Comparison of ENCODE assay signal across 1 cellular context in the genomic region with DNA sequence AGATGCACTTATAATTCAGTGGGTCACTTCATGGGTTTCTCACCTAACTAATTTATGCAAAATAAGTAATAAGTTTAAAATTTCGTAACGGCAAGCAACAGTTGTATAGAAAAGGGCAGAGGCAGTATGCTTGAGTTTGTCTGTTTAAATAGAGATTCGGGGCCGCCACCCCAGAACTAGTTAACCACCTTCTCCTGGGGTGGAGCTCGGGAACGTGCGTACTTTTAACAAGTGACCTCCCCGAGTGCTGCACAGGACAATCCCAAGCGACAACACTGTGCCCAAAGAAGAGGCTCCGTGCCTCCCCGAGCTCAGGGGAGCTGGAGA.
TF ChIP-seq lines count a peak whose summit lies in the region.

No MANE protein-coding gene starts in this region.

TF ChIP-seq in K562, 482 proteins besides CTCF, POLR2A, EP300 and RAD21:
- TF ChIP-seq, protein P1, sequence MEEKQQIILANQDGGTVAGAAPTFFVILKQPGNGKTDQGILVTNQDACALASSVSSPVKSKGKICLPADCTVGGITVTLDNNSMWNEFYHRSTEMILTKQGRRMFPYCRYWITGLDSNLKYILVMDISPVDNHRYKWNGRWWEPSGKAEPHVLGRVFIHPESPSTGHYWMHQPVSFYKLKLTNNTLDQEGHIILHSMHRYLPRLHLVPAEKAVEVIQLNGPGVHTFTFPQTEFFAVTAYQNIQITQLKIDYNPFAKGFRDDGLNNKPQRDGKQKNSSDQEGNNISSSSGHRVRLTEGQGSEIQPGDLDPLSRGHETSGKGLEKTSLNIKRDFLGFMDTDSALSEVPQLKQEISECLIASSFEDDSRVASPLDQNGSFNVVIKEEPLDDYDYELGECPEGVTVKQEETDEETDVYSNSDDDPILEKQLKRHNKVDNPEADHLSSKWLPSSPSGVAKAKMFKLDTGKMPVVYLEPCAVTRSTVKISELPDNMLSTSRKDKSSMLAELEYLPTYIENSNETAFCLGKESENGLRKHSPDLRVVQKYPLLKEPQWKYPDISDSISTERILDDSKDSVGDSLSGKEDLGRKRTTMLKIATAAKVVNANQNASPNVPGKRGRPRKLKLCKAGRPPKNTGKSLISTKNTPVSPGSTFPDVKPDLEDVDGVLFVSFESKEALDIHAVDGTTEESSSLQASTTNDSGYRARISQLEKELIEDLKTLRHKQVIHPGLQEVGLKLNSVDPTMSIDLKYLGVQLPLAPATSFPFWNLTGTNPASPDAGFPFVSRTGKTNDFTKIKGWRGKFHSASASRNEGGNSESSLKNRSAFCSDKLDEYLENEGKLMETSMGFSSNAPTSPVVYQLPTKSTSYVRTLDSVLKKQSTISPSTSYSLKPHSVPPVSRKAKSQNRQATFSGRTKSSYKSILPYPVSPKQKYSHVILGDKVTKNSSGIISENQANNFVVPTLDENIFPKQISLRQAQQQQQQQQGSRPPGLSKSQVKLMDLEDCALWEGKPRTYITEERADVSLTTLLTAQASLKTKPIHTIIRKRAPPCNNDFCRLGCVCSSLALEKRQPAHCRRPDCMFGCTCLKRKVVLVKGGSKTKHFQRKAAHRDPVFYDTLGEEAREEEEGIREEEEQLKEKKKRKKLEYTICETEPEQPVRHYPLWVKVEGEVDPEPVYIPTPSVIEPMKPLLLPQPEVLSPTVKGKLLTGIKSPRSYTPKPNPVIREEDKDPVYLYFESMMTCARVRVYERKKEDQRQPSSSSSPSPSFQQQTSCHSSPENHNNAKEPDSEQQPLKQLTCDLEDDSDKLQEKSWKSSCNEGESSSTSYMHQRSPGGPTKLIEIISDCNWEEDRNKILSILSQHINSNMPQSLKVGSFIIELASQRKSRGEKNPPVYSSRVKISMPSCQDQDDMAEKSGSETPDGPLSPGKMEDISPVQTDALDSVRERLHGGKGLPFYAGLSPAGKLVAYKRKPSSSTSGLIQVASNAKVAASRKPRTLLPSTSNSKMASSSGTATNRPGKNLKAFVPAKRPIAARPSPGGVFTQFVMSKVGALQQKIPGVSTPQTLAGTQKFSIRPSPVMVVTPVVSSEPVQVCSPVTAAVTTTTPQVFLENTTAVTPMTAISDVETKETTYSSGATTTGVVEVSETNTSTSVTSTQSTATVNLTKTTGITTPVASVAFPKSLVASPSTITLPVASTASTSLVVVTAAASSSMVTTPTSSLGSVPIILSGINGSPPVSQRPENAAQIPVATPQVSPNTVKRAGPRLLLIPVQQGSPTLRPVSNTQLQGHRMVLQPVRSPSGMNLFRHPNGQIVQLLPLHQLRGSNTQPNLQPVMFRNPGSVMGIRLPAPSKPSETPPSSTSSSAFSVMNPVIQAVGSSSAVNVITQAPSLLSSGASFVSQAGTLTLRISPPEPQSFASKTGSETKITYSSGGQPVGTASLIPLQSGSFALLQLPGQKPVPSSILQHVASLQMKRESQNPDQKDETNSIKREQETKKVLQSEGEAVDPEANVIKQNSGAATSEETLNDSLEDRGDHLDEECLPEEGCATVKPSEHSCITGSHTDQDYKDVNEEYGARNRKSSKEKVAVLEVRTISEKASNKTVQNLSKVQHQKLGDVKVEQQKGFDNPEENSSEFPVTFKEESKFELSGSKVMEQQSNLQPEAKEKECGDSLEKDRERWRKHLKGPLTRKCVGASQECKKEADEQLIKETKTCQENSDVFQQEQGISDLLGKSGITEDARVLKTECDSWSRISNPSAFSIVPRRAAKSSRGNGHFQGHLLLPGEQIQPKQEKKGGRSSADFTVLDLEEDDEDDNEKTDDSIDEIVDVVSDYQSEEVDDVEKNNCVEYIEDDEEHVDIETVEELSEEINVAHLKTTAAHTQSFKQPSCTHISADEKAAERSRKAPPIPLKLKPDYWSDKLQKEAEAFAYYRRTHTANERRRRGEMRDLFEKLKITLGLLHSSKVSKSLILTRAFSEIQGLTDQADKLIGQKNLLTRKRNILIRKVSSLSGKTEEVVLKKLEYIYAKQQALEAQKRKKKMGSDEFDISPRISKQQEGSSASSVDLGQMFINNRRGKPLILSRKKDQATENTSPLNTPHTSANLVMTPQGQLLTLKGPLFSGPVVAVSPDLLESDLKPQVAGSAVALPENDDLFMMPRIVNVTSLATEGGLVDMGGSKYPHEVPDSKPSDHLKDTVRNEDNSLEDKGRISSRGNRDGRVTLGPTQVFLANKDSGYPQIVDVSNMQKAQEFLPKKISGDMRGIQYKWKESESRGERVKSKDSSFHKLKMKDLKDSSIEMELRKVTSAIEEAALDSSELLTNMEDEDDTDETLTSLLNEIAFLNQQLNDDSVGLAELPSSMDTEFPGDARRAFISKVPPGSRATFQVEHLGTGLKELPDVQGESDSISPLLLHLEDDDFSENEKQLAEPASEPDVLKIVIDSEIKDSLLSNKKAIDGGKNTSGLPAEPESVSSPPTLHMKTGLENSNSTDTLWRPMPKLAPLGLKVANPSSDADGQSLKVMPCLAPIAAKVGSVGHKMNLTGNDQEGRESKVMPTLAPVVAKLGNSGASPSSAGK (IDR thresholded peaks at IDR 0.05) = no peak
- TF ChIP-seq NR2C2 (CRISPR knock-in tag; IDR thresholded peaks at IDR 0.05) (no peak), NR2C2 (tag; IDR thresholded peaks at IDR 0.05) (0 out of 2 replicates have a peak, but pooled peaks have one; percentile 47), ZNF586 (CRISPR knock-in tag; conservative IDR thresholded peaks at IDR 0.05) (no peak), ZNF77 (CRISPR knock-in tag; IDR thresholded peaks at IDR 0.05) (no peak), ZNF830 (CRISPR knock-in tag; IDR thresholded peaks at IDR 0.05) (0 out of 2 replicates have a peak, but pooled peaks have one; percentile 75)
TF ChIP-seq in K562: peak in this region for 2.
